In genomic region chr20:17967595-17968365, GRCh38 we compare ENCODE assay signal across 8 cellular contexts. TPM values are rescaled to one million over a fixed set of nuclear protein-coding genes. Genes with fewer than 3 reads are reported as not detected.
A peak's percentile ranks its signal among the peaks of the same experiment; 100 is the strongest.
DNase-seq lines count a peak whose midpoint lies in the region; ATAC-seq and TF ChIP-seq lines count a peak whose summit lies in the region.

No MANE protein-coding gene starts in this region.

- H3K9me3 ChIP-seq in Caco-2 (no peaks in the 10 kb centered on the region), GM23248 (ENCODE audit: low read depth) (no peaks in the 10 kb centered on the region), iPS-18c (ENCODE audit: control insufficient read depth, insufficient read depth, low read length) (no peaks in the 10 kb centered on the region)

- H3K4me1 ChIP-seq in Caco-2 (peaks cover 57% of the 10 kb centered on the region), GM23248 (ENCODE audit: insufficient read depth) (peaks cover 63% of the 10 kb centered on the region)

- peak overlapping the region; percentile 99 for H3K27ac Mint-ChIP-seq in Caco-2 (ENCODE audit: unreplicated experiment)
- peak overlapping the region; percentile 98 for H3K27ac Mint-ChIP-seq in stimulated activated effector memory CD8-positive, alpha-beta T cell treated with anti-CD3 and anti-CD28 coated beads, Interleukin-12 subunit alpha, Interleukin-12 subunit beta, amount 100 ng/mL, for 72 hours

- peak overlapping the region; percentile 98 for H3K27ac ChIP-seq in GM23248

- no peak for ATAC-seq in stimulated activated effector memory CD8-positive, alpha-beta T cell treated with anti-CD3 and anti-CD28 coated beads, Interleukin-12 subunit alpha, Interleukin-12 subunit beta, amount 100 ng/mL, for 72 hours

- peaks cover 91% of the 10 kb centered on the region for H3K36me3 Mint-ChIP-seq in Caco-2 (ENCODE audit: insufficient read depth, unreplicated experiment)
- peaks cover 99% of the 10 kb centered on the region for H3K36me3 Mint-ChIP-seq in stimulated activated effector memory CD8-positive, alpha-beta T cell treated with anti-CD3 and anti-CD28 coated beads, Interleukin-12 subunit alpha, Interleukin-12 subunit beta, amount 100 ng/mL, for 72 hours

- H3K4me3 Mint-ChIP-seq in Caco-2 (ENCODE audit: unreplicated experiment) = peak overlapping the region; percentile 93
- peak overlapping the region; percentile 95 for H3K4me3 Mint-ChIP-seq in stimulated activated effector memory CD8-positive, alpha-beta T cell treated with anti-CD3 and anti-CD28 coated beads, Interleukin-12 subunit alpha, Interleukin-12 subunit beta, amount 100 ng/mL, for 72 hours

- peak overlapping the region; percentile 51 for H2AFZ ChIP-seq in GM23248

- H3K9me2 ChIP-seq in GM23248 (ENCODE audit: insufficient read depth) = no peaks in the 10 kb centered on the region

- WGBS in GM23248 (ENCODE audit: low coverage in 1 of 2, low lambda C conversion rate in 2 of 2, missing lambda C conversion rate in 2 of 2), 2 experiments = 1 to 2% methylated on average over 35 to 38 of the region's 38 CpGs

- peaks cover 27% of the 10 kb centered on the region for H3K4me1 Mint-ChIP-seq in Caco-2 (ENCODE audit: low read depth, unreplicated experiment)
- H3K4me1 Mint-ChIP-seq in stimulated activated effector memory CD8-positive, alpha-beta T cell treated with anti-CD3 and anti-CD28 coated beads, Interleukin-12 subunit alpha, Interleukin-12 subunit beta, amount 100 ng/mL, for 72 hours = peaks cover 42% of the 10 kb centered on the region

- H3K9me3 Mint-ChIP-seq in Caco-2 (ENCODE audit: unreplicated experiment) = no peaks in the 10 kb centered on the region
- no peaks in the 10 kb centered on the region for H3K9me3 Mint-ChIP-seq in stimulated activated effector memory CD8-positive, alpha-beta T cell treated with anti-CD3 and anti-CD28 coated beads, Interleukin-12 subunit alpha, Interleukin-12 subunit beta, amount 100 ng/mL, for 72 hours

- TF ChIP-seq CTCF in Caco-2 (IDR thresholded peaks at IDR 0.05; ENCODE audit: insufficient read depth in 1 of 2, low read depth in 1 of 2, low read length in 1 of 2, severe bottlenecking in 1 of 2, unreplicated experiment in 1 of 2) = no peak
- TF ChIP-seq CTCF in astrocyte of the cerebellum (IDR thresholded peaks at IDR 0.05; ENCODE audit: low read depth, low read length, missing control alignments) = no peak

- H3K36me3 ChIP-seq in Caco-2 (ENCODE audit: control insufficient read depth, insufficient read depth, low read length) (0 out of 2 replicates have a peak, but pooled peaks cover 2% of the 10 kb centered on the region), GM23248 (ENCODE audit: low read depth) (no peaks in the 10 kb centered on the region)

- no peaks in the 10 kb centered on the region for H4K20me1 ChIP-seq in GM23248 (ENCODE audit: insufficient read depth)

- DNase-seq in Caco-2 (no peak), GM23248 (peak; percentile 73), NCI-H146 treated with DMSO at 0.1 percent for 48 hours (lab: John Stamatoyannopoulos, UW; ENCODE audit: unreplicated experiment) (peak; percentile 15), astrocyte of the cerebellum (ENCODE audit: low read depth) (no peak), iPS-NIHi11 (ENCODE audit: low spot score) (no peak)
- DNase-seq in stimulated activated effector memory CD8-positive, alpha-beta T cell treated with anti-CD3 and anti-CD28 coated beads, Interleukin-12 subunit alpha, Interleukin-12 subunit beta, amount 100 ng/mL, for 72 hours (ENCODE audit: low spot score in 2 of 2) = peak; percentile 23 to 78
- no peak for DNase-seq in central memory CD4-positive, alpha-beta T cell

- H3K27me3 ChIP-seq in Caco-2 (replicated peaks; ENCODE audit: control insufficient read depth, insufficient read depth, low read length) = no peaks in the 10 kb centered on the region
- H3K27me3 ChIP-seq in GM23248 (replicated peaks; ENCODE audit: insufficient read depth) = no peaks in the 10 kb centered on the region

- H3K79me2 ChIP-seq in GM23248 (ENCODE audit: insufficient read depth) = peaks cover 89% of the 10 kb centered on the region

- in situ Hi-C loops in GM23248 (cut with MboI) = no loop called here
- in situ Hi-C loops in astrocyte of the cerebellum (cut with HindIII; ENCODE audit: low sequenced_read_pairs) = no loop called here

- intact Hi-C loops in Caco-2 (cut with micrococcal nuclease; ENCODE audit: unreplicated experiment) = loop anchor here (1.0 to 5.0 kb wide), 5 partner anchors 9 to 400 kb away; partner anchors contain the start of genes KAT14, PET117 and RRBP1

- H3K27me3 Mint-ChIP-seq in Caco-2 (ENCODE audit: insufficient read depth, unreplicated experiment) = no peaks in the 10 kb centered on the region

- peaks cover 57% of the 10 kb centered on the region for H3F3A ChIP-seq in GM23248 (ENCODE audit: insufficient read depth)

- TSS peak; percentile 40 for BruUV-seq in Caco-2 (replicated peaks; lab: Mats Ljungman, UMichigan)

- peak overlapping the region; percentile 95 for H3K4me2 ChIP-seq in GM23248 (ENCODE audit: unreplicated experiment)

- H3K4me3 ChIP-seq in Caco-2 (ENCODE audit: low read depth, low read length) (peak overlapping the region; percentile 72), GM23248 (peak overlapping the region; percentile 99), astrocyte of the cerebellum (ENCODE audit: low read depth, low read length) (peak overlapping the region; percentile 90), iPS-18c (ENCODE audit: insufficient read depth, low read depth, low read length) (peak overlapping the region; percentile 73)

- POLR2A ChIA-PET in Caco-2 (lab: Charles Lee) = interaction anchor here (1.3 to 2.5 kb wide), 2 partner anchors 9 kb away, joined by 12 to 13 read pairs; no protein-coding TSS in a partner anchor

- peak overlapping the region; percentile 94 for H3K9ac ChIP-seq in GM23248

- CTCF ChIA-PET in Caco-2 (lab: Charles Lee) = interaction anchor here (3.7 kb wide), 1 partner anchor 9 kb away, joined by 21 read pairs; no protein-coding TSS in a partner anchor

RNA-seq across cellular contexts. Expression of gene SNX5, which starts 0.8 kb away (rescaled TPM):
- total RNA-seq in Caco-2 (2022) = 275 and 299 TPM in 2 replicates
- 65.2 and 67.0 TPM in 2 replicates for total RNA-seq in GM23248 (2014; rRNA removed; shearing (Covaris generic))
- polyA plus RNA-seq in GM23248 (2016; fragmentation: Nextera tagmentation; extraction: Ambion mirVana) = 70.7 and 75.7 TPM in 2 replicates

RNA-seq across cellular contexts. Expression of gene MGME1, which starts 1.0 kb away (rescaled TPM):
- total RNA-seq in Caco-2 (2022) = 44.3 and 50.5 TPM in 2 replicates
- total RNA-seq in GM23248 (2014; rRNA removed; shearing (Covaris generic)) = 4.6 and 5.6 TPM in 2 replicates
- polyA plus RNA-seq in GM23248 (2016; fragmentation: Nextera tagmentation; extraction: Ambion mirVana) = 10.4 and 11.5 TPM in 2 replicates

Comparison
In these comparisons a context has a peak if more than half of its experiments do, and no peak if none do; other contexts are left out.
1. DNase-seq: peak in GM23248 (single experiment), NCI-H146 treated with DMSO at 0.1 percent for 48 hours (single experiment) and stimulated activated effector memory CD8-positive, alpha-beta T cell treated with anti-CD3 and anti-CD28 coated beads, Interleukin-12 subunit alpha, Interleukin-12 subunit beta, amount 100 ng/mL, for 72 hours (2 of 2); none in Caco-2 (0 of 2), astrocyte of the cerebellum (single experiment), central memory CD4-positive, alpha-beta T cell (single experiment) and iPS-NIHi11 (single experiment).
2. Peak in every context shown above with its lines, with median percentiles within 50 percentile points of each other: H3K4me3 ChIP-seq.